Comparison of ENCODE assay signal across 8 cellular contexts in the genomic region with DNA sequence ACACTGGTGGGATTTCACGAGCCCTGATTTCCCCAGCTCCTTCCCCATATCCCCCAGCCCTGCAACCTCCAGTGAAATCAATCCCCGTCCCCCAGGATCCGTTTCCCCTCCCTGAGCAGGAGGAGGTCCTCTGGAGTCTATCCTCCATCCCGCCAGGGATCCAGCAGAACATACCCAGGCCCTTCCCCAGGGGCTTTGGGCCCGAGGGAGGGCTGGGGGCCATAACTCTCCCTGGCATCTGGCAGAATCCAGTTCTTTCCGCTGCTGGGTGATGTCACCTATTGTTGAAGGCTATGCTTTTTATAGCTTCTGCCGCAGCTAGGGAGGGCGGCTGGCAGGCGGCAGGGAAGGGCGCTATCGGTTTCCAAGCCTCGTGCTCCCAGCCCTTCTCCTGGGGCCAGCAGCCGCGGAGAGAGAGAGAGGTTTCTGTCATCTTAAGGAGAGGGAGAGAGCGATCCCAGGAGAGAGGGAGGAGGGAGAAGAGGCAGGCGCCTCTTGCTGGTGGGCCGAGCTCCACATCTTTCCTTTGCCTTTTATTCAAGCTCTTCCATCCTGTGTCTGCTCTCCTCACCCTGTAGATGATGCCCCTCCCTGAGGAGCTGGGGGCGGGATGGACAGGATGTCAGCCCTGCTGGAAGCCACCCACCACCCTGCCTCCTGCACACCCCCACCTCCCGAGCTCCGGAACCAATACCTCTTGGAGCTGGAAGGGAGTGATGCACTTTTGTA.
DNase-seq lines count a peak whose midpoint lies in the region; ATAC-seq and TF ChIP-seq lines count a peak whose summit lies in the region.

No MANE protein-coding gene starts in this region.

- CTCF ChIA-PET in PC-3 (lab: Charles Lee): no interaction called here

- H3K9me3 ChIP-seq in cardiac muscle cell (ENCODE audit: low read depth) (no peaks in the 10 kb centered on the region), PC-3 (ENCODE audit: low read length) (no peaks in the 10 kb centered on the region), Karpas-422 (ENCODE audit: low read length) (no peaks in the 10 kb centered on the region)

- no peaks in the 10 kb centered on the region for H4K20me1 ChIP-seq in PC-3 (ENCODE audit: low read length)
- no peaks in the 10 kb centered on the region for H4K20me1 ChIP-seq in Karpas-422 (ENCODE audit: insufficient read depth, low read depth, low read length)

- DNase-seq in H7 (peak; percentile 86), RPMI7951 (ENCODE audit: low read depth) (peak; percentile 50), cardiac muscle cell (ENCODE audit: low read depth in 1 of 2, low spot score in 1 of 2) (peak; percentile 67 to 93), putamen (ENCODE audit: low spot score) (peak; percentile 78), PC-3 (no peak), Karpas-422 (no peak)
- DNase-seq in activated CD4-positive, alpha-beta T cell treated with anti-CD3 and anti-CD28 coated beads for 4 hours: no peak

- no peaks in the 10 kb centered on the region for H3K36me3 ChIP-seq in H7 (replicated peaks; ENCODE audit: control insufficient read depth, insufficient read depth, low read length)
- no peaks in the 10 kb centered on the region for H3K36me3 ChIP-seq in cardiac muscle cell
- H3K36me3 ChIP-seq in PC-3 (ENCODE audit: low read depth, low read length): no peaks in the 10 kb centered on the region
- no peaks in the 10 kb centered on the region for H3K36me3 ChIP-seq in Karpas-422 (ENCODE audit: insufficient read depth, low read length)

- no peaks in the 10 kb centered on the region for H3F3A ChIP-seq in PC-3 (ENCODE audit: low read length, unreplicated experiment)

- H3K4me3 ChIP-seq in H7 (ENCODE audit: insufficient read depth, low read depth, low read length) (no peak overlapping the region; the same call in 1 of the 2 replicates), cardiac muscle cell (no peak overlapping the region), PC-3 (ENCODE audit: low read length) (no peak overlapping the region), Karpas-422 (ENCODE audit: low read length) (no peak overlapping the region)

- intact Hi-C loops in PC-3 (cut with micrococcal nuclease): no loop called here

- no peak for ATAC-seq in PC-3
- no peak for ATAC-seq in GM18867 (IDR thresholded peaks at IDR 0.05; ENCODE audit: unreplicated experiment)

- H2AFZ ChIP-seq in PC-3 (ENCODE audit: low read length) (no peak overlapping the region), Karpas-422 (ENCODE audit: low read length) (no peak overlapping the region)

- H3K79me2 ChIP-seq in PC-3 (ENCODE audit: low read length) (no peaks in the 10 kb centered on the region), Karpas-422 (ENCODE audit: low read length) (no peaks in the 10 kb centered on the region)

- H3K9ac ChIP-seq in PC-3 (ENCODE audit: low read length) (no peak overlapping the region), Karpas-422 (ENCODE audit: low read length) (no peak overlapping the region)

- H3K27ac ChIP-seq in cardiac muscle cell: peak overlapping the region; percentile 91
- H3K27ac ChIP-seq in PC-3 (ENCODE audit: low read length): no peak overlapping the region
- H3K27ac ChIP-seq in Karpas-422 (ENCODE audit: low read length): no peak overlapping the region

- BruUV-seq in PC-3 (replicated peaks; lab: Mats Ljungman, UMichigan): no TSS peak

- H3K9me2 ChIP-seq in PC-3 (replicated peaks; ENCODE audit: low read length) (no peaks in the 10 kb centered on the region), Karpas-422 (replicated peaks; ENCODE audit: insufficient read depth, low read length) (no peaks in the 10 kb centered on the region)

- H3K4me1 ChIP-seq in cardiac muscle cell (ENCODE audit: low read depth): peaks cover 55% of the 10 kb centered on the region
- H3K4me1 ChIP-seq in PC-3 (ENCODE audit: insufficient read depth, low read length): no peaks in the 10 kb centered on the region
- H3K4me1 ChIP-seq in Karpas-422 (ENCODE audit: low read length): no peaks in the 10 kb centered on the region

- H3K4me2 ChIP-seq in PC-3 (ENCODE audit: low read length) (no peak overlapping the region), Karpas-422 (ENCODE audit: low read depth, low read length, poor library complexity, severe bottlenecking) (no peak overlapping the region)

- TF ChIP-seq CTCF in cardiac muscle cell (IDR thresholded peaks at IDR 0.05; ENCODE audit: low read depth, low read length) (no peak), PC-3 (conservative IDR thresholded peaks at IDR 0.05; ENCODE audit: low read depth, low read length) (no peak)

- POLR2A ChIA-PET in PC-3 (lab: Charles Lee; ENCODE audit: unreplicated experiment): no interaction called here

- H3K27me3 ChIP-seq in H7 (ENCODE audit: control insufficient read depth, insufficient read depth, low read length): no peaks in the 10 kb centered on the region; the same call in 1 of the 2 replicates
- no peaks in the 10 kb centered on the region for H3K27me3 ChIP-seq in cardiac muscle cell
- H3K27me3 ChIP-seq in PC-3 (ENCODE audit: low read length): no peaks in the 10 kb centered on the region
- H3K27me3 ChIP-seq in Karpas-422 (ENCODE audit: low read length): no peaks in the 10 kb centered on the region

Comparison
In these comparisons a context has a peak if more than half of its experiments do, and no peak if none do; other contexts are left out.
1. DNase-seq: peak in H7 (single experiment), RPMI7951 (single experiment), cardiac muscle cell (2 of 2) and putamen (single experiment); none in PC-3 (single experiment), activated CD4-positive, alpha-beta T cell treated with anti-CD3 and anti-CD28 coated beads for 4 hours (0 of 2) and Karpas-422 (single experiment).